7 cellular contexts compared by ENCODE assay signal in genomic region chrX:71714064-71714463, GRCh38. TPM values are rescaled to one million over a fixed set of nuclear protein-coding genes. Genes with fewer than 3 reads are reported as not detected.
"Had no signal": no experiment of that assay in that cellular context is flagged by ENCODE, and none has a peak within 500 bp of the region (broad histone marks: within the 10 kb centered on the region; RNA-seq: fewer than 3 reads in every experiment).

No MANE protein-coding gene starts in this region.

RNA-seq across cellular contexts. Expression of gene CXorf49, which starts 4.0 kb away (rescaled TPM):
- total RNA-seq: GM23248, H4, H7, HepG2, HFFc6, HT1080 had no signal
- polyA plus RNA-seq: GM23248, HepG2, IgD-negative memory B cell had no signal

RNA-seq across cellular contexts. Expression of gene CXorf49B, which starts 49.1 kb away (rescaled TPM):
- total RNA-seq: GM23248, H4, H7, HepG2, HFFc6, HT1080 had no signal
- polyA plus RNA-seq: GM23248, HepG2, IgD-negative memory B cell had no signal
